ENCODE assay signal across 8 cellular contexts in the genomic region with DNA sequence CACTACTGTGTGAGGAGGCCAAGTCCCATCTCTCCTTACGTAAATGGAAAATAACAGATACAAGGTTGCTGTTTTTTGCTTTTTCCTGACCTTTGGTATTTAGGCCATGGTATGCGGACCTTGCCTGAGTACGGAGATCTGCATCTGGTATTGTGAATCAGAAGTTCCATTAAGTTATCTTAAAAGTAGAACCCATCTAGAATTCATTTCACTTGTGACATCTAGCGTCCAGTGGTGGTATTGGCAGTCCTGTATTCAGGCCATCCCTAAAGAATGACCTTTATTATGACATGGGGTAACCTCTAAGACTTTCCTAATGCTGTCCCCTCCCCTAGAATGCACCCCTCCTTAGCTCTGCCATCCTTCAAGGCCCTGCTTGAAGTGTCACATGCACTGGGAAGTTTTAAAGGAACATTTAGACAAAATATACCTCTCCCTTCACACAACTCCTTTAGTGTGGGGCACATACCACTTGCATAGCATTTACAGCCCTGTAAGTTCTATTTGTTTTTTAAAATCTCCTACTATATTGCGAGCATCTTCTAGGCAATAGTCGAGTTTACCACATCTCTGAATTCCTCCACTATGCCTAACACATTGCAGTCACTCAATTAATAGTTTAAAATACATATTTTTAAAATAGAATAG. TPM values are rescaled to one million over a fixed set of nuclear protein-coding genes. Genes with fewer than 3 reads are reported as not detected.
A peak's percentile ranks its signal among the peaks of the same experiment; 100 is the strongest.
DNase-seq lines count a peak whose midpoint lies in the region; ATAC-seq, FAIRE-seq and TF ChIP-seq lines count a peak whose summit lies in the region.

No MANE protein-coding gene starts in this region.

- peak; percentile 39 for FAIRE-seq in H1 (lab: Jason Lieb, UNC)

- no peaks in the 10 kb centered on the region for H3K36me3 ChIP-seq in H1 (ENCODE audit: control insufficient read depth in 2 of 4, insufficient read depth in 4 of 4, low read length in 3 of 4)
- no peaks in the 10 kb centered on the region for H3K36me3 ChIP-seq in mucosa of descending colon (ENCODE audit: low read depth)

- intact Hi-C loops in mucosa of descending colon (cut with DNase I, micrococcal nuclease): loop anchor here in 1 of 2 donors (10.0 kb wide), 1 partner anchor 907 kb away; no protein-coding TSS in a partner anchor

- no peak overlapping the region for H3K18ac ChIP-seq in H1 (ENCODE audit: extremely low read depth, low read length)

- no peak overlapping the region for H3K4me2 ChIP-seq in H1 (ENCODE audit: insufficient read depth in 1 of 2, low read depth in 2 of 2, low read length in 2 of 2)

- POLR2A ChIA-PET in H1 (lab: Charles Lee; ENCODE audit: partially characterized antibody): no interaction called here

- H2BK15ac ChIP-seq in H1 (ENCODE audit: low read length): no peak overlapping the region

- TF ChIP-seq CTCF in 22Rv1 (IDR thresholded peaks at IDR 0.05) (peak; percentile 81), GM12865 (IDR thresholded peaks at IDR 0.05; ENCODE audit: insufficient read depth, low read depth, low read length, missing control alignments) (peak; percentile 77), H1 (IDR thresholded peaks at IDR 0.05; ENCODE audit: control extremely low read depth in 1 of 3, insufficient read depth in 1 of 3, low read depth in 1 of 3, low read length in 3 of 3) (peak in 2 of 3 experiments; percentile 48 to 70; a peak in 2 of 4 replicates), mucosa of descending colon (IDR thresholded peaks at IDR 0.05) (peak; percentile 86)

- CTCF ChIA-PET in H1 (lab: Charles Lee; ENCODE audit: partially characterized antibody): interaction anchor here (0.6 to 3.5 kb wide), 28 partner anchors 10 to 1047 kb away, joined by 3 to 18 read pairs (median 4); partner anchors contain the start of gene PANK3

- H3K9ac ChIP-seq in H1 (replicated peaks in 1 of 4; ENCODE audit: extremely low read depth in 1 of 4, low read depth in 3 of 4, low read length in 3 of 4): no peak overlapping the region

- no peak overlapping the region for H3K4ac ChIP-seq in H1 (replicated peaks; ENCODE audit: insufficient read length, low read depth, low read length)

- no peak for TF ChIP-seq EP300 in H1 (IDR thresholded peaks at IDR 0.05; ENCODE audit: borderline replicate concordance in 1 of 2, low read depth in 2 of 2, low read length in 2 of 2)

- H3K23ac ChIP-seq in H1 (ENCODE audit: insufficient read length): no peak overlapping the region

- H4K91ac ChIP-seq in H1 (replicated peaks; ENCODE audit: insufficient read length, low read length): no peak overlapping the region

- TF ChIP-seq POLR2A in H1 (IDR thresholded peaks at IDR 0.05; ENCODE audit: control extremely low read depth in 1 of 2, low read depth in 2 of 2, low read length in 2 of 2): no peak

- no peak overlapping the region for H2AFZ ChIP-seq in H1 (ENCODE audit: low read length)

- H3K27ac Mint-ChIP-seq in stimulated activated effector memory CD8-positive, alpha-beta T cell treated with anti-CD3 and anti-CD28 coated beads, Interleukin-12 subunit alpha, Interleukin-12 subunit beta, amount 100 ng/mL, for 72 hours: no peak overlapping the region

- no peak overlapping the region for H4K8ac ChIP-seq in H1 (ENCODE audit: extremely low read depth, insufficient read depth, low read length)

- H3K79me2 ChIP-seq in H1 (ENCODE audit: control insufficient read depth in 1 of 2, insufficient read depth in 2 of 2, low read length in 2 of 2): peaks cover 6 to 28% of the 10 kb centered on the region in 2 experiments; a peak in 3 of 4 replicates

- no peak overlapping the region for H3K4me3 ChIP-seq in GM12865 (ENCODE audit: low read depth, low read length)
- H3K4me3 ChIP-seq in H1 (ENCODE audit: extremely low read depth in 1 of 4, insufficient read depth in 2 of 4, low read depth in 3 of 4, low read length in 4 of 4): no peak overlapping the region
- H3K4me3 ChIP-seq in mucosa of descending colon: no peak overlapping the region

- H2BK120ac ChIP-seq in H1 (replicated peaks; ENCODE audit: low read depth, low read length): no peak overlapping the region

- H3K79me1 ChIP-seq in H1 (ENCODE audit: low read depth, low read length): peaks cover 4% of the 10 kb centered on the region

- no peak overlapping the region for H2BK5ac ChIP-seq in H1 (ENCODE audit: low read depth, low read length)

- peaks cover 38% of the 10 kb centered on the region for H3K4me1 Mint-ChIP-seq in stimulated activated effector memory CD8-positive, alpha-beta T cell treated with anti-CD3 and anti-CD28 coated beads, Interleukin-12 subunit alpha, Interleukin-12 subunit beta, amount 100 ng/mL, for 72 hours

- H3K9me3 ChIP-seq in H1 (ENCODE audit: insufficient read depth in 2 of 2, low read depth in 1 of 2, low read length in 1 of 2) (no peaks in the 10 kb centered on the region), mucosa of descending colon (no peaks in the 10 kb centered on the region)

- no peaks in the 10 kb centered on the region for H3K23me2 ChIP-seq in H1 (ENCODE audit: low read depth, low read length)

- H3K27ac ChIP-seq in 22Rv1: no peak overlapping the region
- H3K27ac ChIP-seq in H1 (ENCODE audit: low read depth, low read length): no peak overlapping the region

- H4K5ac ChIP-seq in H1 (ENCODE audit: insufficient read length, low read depth, low read length): no peak overlapping the region

- peak; percentile 41 for ATAC-seq in HG02852 (IDR thresholded peaks at IDR 0.05; ENCODE audit: unreplicated experiment)
- ATAC-seq in mucosa of descending colon: peak; percentile 49
- ATAC-seq in stimulated activated effector memory CD8-positive, alpha-beta T cell treated with anti-CD3 and anti-CD28 coated beads, Interleukin-12 subunit alpha, Interleukin-12 subunit beta, amount 100 ng/mL, for 72 hours: peak; percentile 53

- no peaks in the 10 kb centered on the region for H3K27me3 ChIP-seq in H1 (replicated peaks in 1 of 4; ENCODE audit: control insufficient read depth in 3 of 4, extremely low read depth in 1 of 4, insufficient read depth in 3 of 4, low read length in 3 of 4)

- peaks cover 0 to 1% of the 10 kb centered on the region in 2 experiments for H4K20me1 ChIP-seq in H1 (replicated peaks in 1 of 2; ENCODE audit: control insufficient read depth in 1 of 2, insufficient read depth in 2 of 2, low read length in 2 of 2)

- H3K56ac ChIP-seq in H1 (replicated peaks; ENCODE audit: insufficient read length, low read depth, low read length): no peak overlapping the region

- no peak overlapping the region for H2AK5ac ChIP-seq in H1 (ENCODE audit: low read depth, low read length)

- no peak overlapping the region for H2BK20ac ChIP-seq in H1 (ENCODE audit: low read length)

- no peak overlapping the region for H3K14ac ChIP-seq in H1 (ENCODE audit: insufficient read length)

- H3K36me3 Mint-ChIP-seq in stimulated activated effector memory CD8-positive, alpha-beta T cell treated with anti-CD3 and anti-CD28 coated beads, Interleukin-12 subunit alpha, Interleukin-12 subunit beta, amount 100 ng/mL, for 72 hours: peaks cover 11% of the 10 kb centered on the region

- H2BK12ac ChIP-seq in H1 (ENCODE audit: low read depth, low read length): no peak overlapping the region

- WGBS in H1 (ENCODE audit: extremely low coverage in 1 of 2, insufficient coverage in 1 of 2, insufficient read length in 1 of 2, insufficient replicate concordance in 2 of 2, low coverage in 1 of 2, low lambda C conversion rate in 2 of 2, missing lambda C conversion rate in 1 of 2), 2 experiments: 52% methylated on average over 6 of the region's 6 CpGs; no CpG with 5 or more reads in 1 of the 2 experiments

- TF ChIP-seq RAD21 in H1 (IDR thresholded peaks at IDR 0.05 in 1 of 2, conservative IDR thresholded peaks at IDR 0.05 in 1 of 2; ENCODE audit: low read depth in 2 of 2, low read length in 2 of 2): peak; percentile 73 to 74

- H3K9me3 Mint-ChIP-seq in stimulated activated effector memory CD8-positive, alpha-beta T cell treated with anti-CD3 and anti-CD28 coated beads, Interleukin-12 subunit alpha, Interleukin-12 subunit beta, amount 100 ng/mL, for 72 hours: no peaks in the 10 kb centered on the region

- H3K4me1 ChIP-seq in H1 (replicated peaks in 1 of 4; ENCODE audit: control insufficient read depth in 3 of 4, insufficient read depth in 4 of 4, low read length in 3 of 4): no peaks in the 10 kb centered on the region
- H3K4me1 ChIP-seq in mucosa of descending colon (ENCODE audit: low read depth): peaks cover 5% of the 10 kb centered on the region

- no peak overlapping the region for H3K4me3 Mint-ChIP-seq in stimulated activated effector memory CD8-positive, alpha-beta T cell treated with anti-CD3 and anti-CD28 coated beads, Interleukin-12 subunit alpha, Interleukin-12 subunit beta, amount 100 ng/mL, for 72 hours

- peak; percentile 70 for DNase-seq in GM12865 (ENCODE audit: low read depth)
- DNase-seq in NCI-H446 treated with DMSO at 0.1 percent for 48 hours (lab: John Stamatoyannopoulos, UW): peak; percentile 37
- DNase-seq in activated CD4-positive, alpha-beta T cell treated with anti-CD3 and anti-CD28 coated beads, Interleukin-2, amount 50 U/mL, for 4 hours: peak; percentile 52 to 58
- peak in 1 of 2 experiments; percentile 73 for DNase-seq in H1 (ENCODE audit: low read depth in 1 of 2, low spot score in 2 of 2)
- DNase-seq in mucosa of descending colon: peak in 1 of 3 donors; percentile 88
- DNase-seq in stimulated activated effector memory CD8-positive, alpha-beta T cell treated with anti-CD3 and anti-CD28 coated beads, Interleukin-12 subunit alpha, Interleukin-12 subunit beta, amount 100 ng/mL, for 72 hours (ENCODE audit: low spot score in 2 of 2): peak; percentile 44 to 81

RNA-seq across cellular contexts. Expression of gene SPDL1, which starts 1.9 kb away (rescaled TPM):
- total RNA-seq in H1 (2021; fragmentation: NEBNext Ultra II Directional; extraction: Animal tissue kit (Norgen Biotek cat#: 25700)): 44.5 and 45.5 TPM in 2 replicates
- 9.8 and 16.9 TPM in 2 replicates for polyA plus RNA-seq in H1 (2011; rRNA removed)
- polyA plus RNA-seq in H1 (2011; cell fraction: cytosol; rRNA removed): 32.0 TPM
- 12.5 TPM for polyA plus RNA-seq in H1 (2011; cell fraction: nucleus; rRNA removed)
- 26.5 to 47.4 TPM (median 33.6 TPM) in 4 replicates for polyA plus RNA-seq in H1 (2012, experiment 1 of 2)
- 3.3 TPM for polyA plus RNA-seq in H1 (2012, experiment 2 of 2)
- 52.8 TPM for polyA plus RNA-seq in H1 (2013, experiment 1 of 2)
- 45.6 TPM for polyA plus RNA-seq in H1 (2013, experiment 2 of 2)
- 19.3 and 20.9 TPM in 2 replicates for polyA minus RNA-seq in H1 (2011; rRNA and poly(A)+ RNA removed)
- 12.6 TPM for polyA minus RNA-seq in H1 (2011; cell fraction: cytosol; rRNA and poly(A)+ RNA removed)
- polyA minus RNA-seq in H1 (2011; cell fraction: nucleus; rRNA and poly(A)+ RNA removed): 39.4 TPM
- 10 to 100 TPM in 1 of 3 donors, 1 to 10 TPM in 2; 4.5 to 12.5 (median 5.8) TPM for total RNA-seq in mucosa of descending colon

RNA-seq across cellular contexts. Expression of gene DOCK2, which starts 55.4 kb away (rescaled TPM):
- total RNA-seq in H1 (2021; fragmentation: NEBNext Ultra II Directional; extraction: Animal tissue kit (Norgen Biotek cat#: 25700)): 5.7 and 8.5 TPM in 2 replicates
- 3.2 and 3.9 TPM in 2 replicates for polyA plus RNA-seq in H1 (2011; rRNA removed)
- polyA plus RNA-seq in H1 (2011; cell fraction: cytosol; rRNA removed): 3.6 TPM
- polyA plus RNA-seq in H1 (2011; cell fraction: nucleus; rRNA removed): 5.9 TPM
- 3.1 to 6.1 TPM (median 4.7 TPM) in 4 replicates for polyA plus RNA-seq in H1 (2012, experiment 1 of 2)
- 0.22 TPM for polyA plus RNA-seq in H1 (2012, experiment 2 of 2)
- polyA plus RNA-seq in H1 (2013, experiment 1 of 2): 1.9 TPM
- 2.0 TPM for polyA plus RNA-seq in H1 (2013, experiment 2 of 2)
- polyA minus RNA-seq in H1 (2011; rRNA and poly(A)+ RNA removed): 17.8 and 19.8 TPM in 2 replicates
- polyA minus RNA-seq in H1 (2011; cell fraction: cytosol; rRNA and poly(A)+ RNA removed): 2.3 TPM
- polyA minus RNA-seq in H1 (2011; cell fraction: nucleus; rRNA and poly(A)+ RNA removed): 21.1 TPM
- 10 to 100 TPM in 2 of 3 donors, 1 to 10 TPM in 1; 7.2 to 20.1 (median 18.1) TPM for total RNA-seq in mucosa of descending colon
